Comparison of ENCODE assay signal across 9 cellular contexts in the genomic region with DNA sequence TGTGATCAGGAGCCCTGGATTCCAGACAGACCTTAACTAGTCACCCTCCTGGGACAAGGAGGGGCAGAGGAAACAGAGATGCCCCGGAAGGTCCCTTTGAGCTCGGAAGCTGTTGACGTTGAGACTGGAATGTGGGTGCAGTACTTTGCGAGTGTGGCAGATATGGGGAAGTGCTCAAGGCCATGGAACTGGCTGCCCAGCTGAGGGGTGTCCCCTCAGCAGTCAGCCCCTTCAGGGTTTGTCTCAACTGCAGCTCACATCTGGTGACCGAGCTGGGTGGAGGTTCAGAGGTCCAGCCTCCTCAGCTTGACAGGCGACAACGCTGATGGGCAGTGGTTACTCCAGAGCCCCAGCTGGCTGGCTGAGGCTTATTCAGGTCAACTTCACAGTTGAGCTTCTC.
"Had no signal": no experiment of that assay in that cellular context is flagged by ENCODE, and none has a peak within 500 bp of the region (broad histone marks: within the 10 kb centered on the region; RNA-seq: fewer than 3 reads in every experiment).

No MANE protein-coding gene starts in this region.

- ATAC-seq: HCT116, K562 had no signal

- H3K36me3 ChIP-seq: HAP-1 had no signal

- H3K9me3 ChIP-seq: HAP-1 had no signal

- H3K4me1 ChIP-seq: HAP-1 had no signal

- H3K9ac ChIP-seq: GM23248 had no signal

- H3K27ac Mint-ChIP-seq: HFFc6 had no signal

- H3K9me3 Mint-ChIP-seq: HFFc6 had no signal

- DNase-seq: GM23248, GOT3, H7, HFFc6, IMR-90, KG1 had no signal

- H2AFZ ChIP-seq: GM23248 had no signal

- H3K27ac ChIP-seq: GM23248 had no signal

- H3K4me3 ChIP-seq: GM23248, HAP-1, K562 had no signal

- H3K4me3 Mint-ChIP-seq: HFFc6 had no signal
